ENCODE assay signal across 1 cellular context in genomic region chr2:24926220-24926601, GRCh38.
TF ChIP-seq lines count a peak whose summit lies in the region.

No MANE protein-coding gene starts in this region.

TF ChIP-seq in H1, 55 proteins besides CTCF, POLR2A, EP300 and RAD21:
- no peak for TF ChIP-seq KDM5A (IDR thresholded peaks at IDR 0.05; ENCODE audit: low read length)
- no peak for TF ChIP-seq USF2 (IDR thresholded peaks at IDR 0.05; ENCODE audit: low read length)
- TF ChIP-seq NANOG (IDR thresholded peaks at IDR 0.05; ENCODE audit: insufficient read depth, low read depth, low read length, poor library complexity, severe bottlenecking): no peak
